In genomic region chr4:1726146-1726934, GRCh38 we compare ENCODE assay signal across 8 cellular contexts. TPM values are rescaled to one million over a fixed set of nuclear protein-coding genes. Genes with fewer than 3 reads are reported as not detected.
DNase-seq lines count a peak whose midpoint lies in the region; ATAC-seq and TF ChIP-seq lines count a peak whose summit lies in the region.

No MANE protein-coding gene starts in this region.

- H3K9me2 ChIP-seq in PC-3 (replicated peaks; ENCODE audit: low read length), result no peaks in the 10 kb centered on the region

- H3K36me3 Mint-ChIP-seq in activated T-cell treated with anti-CD3 and anti-CD28 coated beads, Interleukin-2, amount 50 U/mL, for 24 hours (ENCODE audit: low read depth), result peaks cover 95% of the 10 kb centered on the region
- peaks cover 0 to 50% (median 8%) of the 10 kb centered on the region in 3 donors for H3K36me3 Mint-ChIP-seq in naive thymus-derived CD8-positive, alpha-beta T cell
- H3K36me3 Mint-ChIP-seq in stimulated activated memory B cell treated with anti-CD40 and anti-IgM and Interleukin-4, amounts not matched to agents 10 μg/mL and 1 μg/mL and 100 μg/mL, for 72 hours, result peaks cover 45% of the 10 kb centered on the region

- H3F3A ChIP-seq in PC-3 (ENCODE audit: low read length, unreplicated experiment), result no peaks in the 10 kb centered on the region

- H3K27ac ChIP-seq in PC-3 (ENCODE audit: low read length) (peak overlapping the region; percentile 92), esophagus (ENCODE audit: low read depth in 2 of 2, low read length in 1 of 2) (peak overlapping the region; percentile 23 to 68)

- CTCF ChIA-PET in PC-3 (lab: Charles Lee), result interaction anchor here (0.5 to 1.6 kb wide), 3 partner anchors 22 to 144 kb away, joined by 3 to 13 read pairs (median 8); no protein-coding TSS in a partner anchor

- peak overlapping the region; percentile 9; the same call in 1 of the 2 replicates for H3K9ac ChIP-seq in PC-3 (ENCODE audit: low read length)

- no peaks in the 10 kb centered on the region for H3K27me3 ChIP-seq in PC-3 (ENCODE audit: low read length)
- H3K27me3 ChIP-seq in esophagus (ENCODE audit: control insufficient read depth in 1 of 2, insufficient read depth in 2 of 2, low read length in 2 of 2), result no peaks in the 10 kb centered on the region

- DNase-seq in DMS79 (lab: John Stamatoyannopoulos, UW) (peak; percentile 24), PC-3 (peak; percentile 87)
- DNase-seq in activated T-cell treated with anti-CD3 and anti-CD28 coated beads, Interleukin-2, amount 50 U/mL, for 24 hours, result peak; percentile 92
- DNase-seq in naive thymus-derived CD8-positive, alpha-beta T cell, result peak; percentile 79 to 93 (median 87)

- H2AFZ ChIP-seq in PC-3 (ENCODE audit: low read length), result no peak overlapping the region

- TF ChIP-seq EP300 in Ishikawa (IDR thresholded peaks at IDR 0.05; ENCODE audit: borderline replicate concordance), result no peak

- peak overlapping the region; percentile 58 for H3K27ac Mint-ChIP-seq in activated T-cell treated with anti-CD3 and anti-CD28 coated beads, Interleukin-2, amount 50 U/mL, for 24 hours
- peak overlapping the region; percentile 41 to 90 (median 79) for H3K27ac Mint-ChIP-seq in naive thymus-derived CD8-positive, alpha-beta T cell
- peak overlapping the region; percentile 21 for H3K27ac Mint-ChIP-seq in stimulated activated memory B cell treated with anti-CD40 and anti-IgM and Interleukin-4, amounts not matched to agents 10 μg/mL and 1 μg/mL and 100 μg/mL, for 72 hours

- POLR2A ChIA-PET in PC-3 (lab: Charles Lee; ENCODE audit: unreplicated experiment), result no interaction called here
- POLR2A ChIA-PET in naive thymus-derived CD8-positive, alpha-beta T cell (lab: Charles Lee), result interaction anchor here (0.5 to 9.8 kb wide), 3 partner anchors 15 to 1116 kb away, joined by 4 to 85 read pairs (median 15); partner anchors contain the start of gene SLBP

- H3K36me3 ChIP-seq in PC-3 (ENCODE audit: low read depth, low read length), result peaks cover 30% of the 10 kb centered on the region
- peaks cover 9 to 28% of the 10 kb centered on the region in 2 donors for H3K36me3 ChIP-seq in esophagus (ENCODE audit: control insufficient read depth in 2 of 2, insufficient read depth in 2 of 2, low read length in 1 of 2)

- intact Hi-C loops in PC-3 (cut with micrococcal nuclease), result no loop called here

- ATAC-seq in PC-3 (peak; percentile 45), HG03196 (IDR thresholded peaks at IDR 0.05; ENCODE audit: unreplicated experiment) (no peak)
- peak; percentile 42 for ATAC-seq in naive thymus-derived CD8-positive, alpha-beta T cell
- ATAC-seq in stimulated activated memory B cell treated with anti-CD40 and anti-IgM and Interleukin-4, amounts not matched to agents 10 μg/mL and 1 μg/mL and 100 μg/mL, for 72 hours, result no peak

- H3K9me3 Mint-ChIP-seq in activated T-cell treated with anti-CD3 and anti-CD28 coated beads, Interleukin-2, amount 50 U/mL, for 24 hours, result no peaks in the 10 kb centered on the region
- H3K9me3 Mint-ChIP-seq in naive thymus-derived CD8-positive, alpha-beta T cell, result no peaks in the 10 kb centered on the region
- no peaks in the 10 kb centered on the region for H3K9me3 Mint-ChIP-seq in stimulated activated memory B cell treated with anti-CD40 and anti-IgM and Interleukin-4, amounts not matched to agents 10 μg/mL and 1 μg/mL and 100 μg/mL, for 72 hours

- H3K4me2 ChIP-seq in PC-3 (ENCODE audit: low read length), result no peak overlapping the region

- H3K4me3 ChIP-seq in PC-3 (ENCODE audit: low read length) (no peak overlapping the region), esophagus (ENCODE audit: low read depth in 1 of 2, low read length in 2 of 2) (no peak overlapping the region)

- peak overlapping the region; percentile 8 for H3K4me3 Mint-ChIP-seq in activated T-cell treated with anti-CD3 and anti-CD28 coated beads, Interleukin-2, amount 50 U/mL, for 24 hours
- H3K4me3 Mint-ChIP-seq in naive thymus-derived CD8-positive, alpha-beta T cell, result peak overlapping the region in 9 of 10 donors; percentile 27 to 89 (median 68)
- no peak overlapping the region for H3K4me3 Mint-ChIP-seq in stimulated activated memory B cell treated with anti-CD40 and anti-IgM and Interleukin-4, amounts not matched to agents 10 μg/mL and 1 μg/mL and 100 μg/mL, for 72 hours

- no TSS peak for BruUV-seq in PC-3 (replicated peaks; lab: Mats Ljungman, UMichigan)

- H3K27me3 Mint-ChIP-seq in activated T-cell treated with anti-CD3 and anti-CD28 coated beads, Interleukin-2, amount 50 U/mL, for 24 hours, result no peaks in the 10 kb centered on the region
- H3K27me3 Mint-ChIP-seq in naive thymus-derived CD8-positive, alpha-beta T cell, result no peaks in the 10 kb centered on the region
- H3K27me3 Mint-ChIP-seq in stimulated activated memory B cell treated with anti-CD40 and anti-IgM and Interleukin-4, amounts not matched to agents 10 μg/mL and 1 μg/mL and 100 μg/mL, for 72 hours, result no peaks in the 10 kb centered on the region

- H3K79me2 ChIP-seq in PC-3 (ENCODE audit: low read length), result peaks cover 69% of the 10 kb centered on the region

- no peaks in the 10 kb centered on the region for H3K9me3 ChIP-seq in PC-3 (ENCODE audit: low read length)
- no peaks in the 10 kb centered on the region for H3K9me3 ChIP-seq in esophagus (ENCODE audit: control insufficient read depth in 2 of 2, insufficient read depth in 1 of 2, low read depth in 1 of 2, low read length in 1 of 2)

- H3K4me1 ChIP-seq in PC-3 (ENCODE audit: insufficient read depth, low read length) (peaks cover 55% of the 10 kb centered on the region), esophagus (ENCODE audit: control insufficient read depth in 2 of 2, insufficient read depth in 2 of 2, low read length in 1 of 2) (peaks cover 9 to 25% of the 10 kb centered on the region in 2 donors)

- peak; percentile 93 for TF ChIP-seq CTCF in PC-3 (conservative IDR thresholded peaks at IDR 0.05; ENCODE audit: low read depth, low read length)

- TF ChIP-seq RAD21 in Ishikawa (IDR thresholded peaks at IDR 0.05; ENCODE audit: low read depth), result peak; percentile 56

- 49 to 54% methylated on average over 17 of the region's 17 CpGs for WGBS in esophagus, 2 donors

- peaks cover 78% of the 10 kb centered on the region for H3K4me1 Mint-ChIP-seq in activated T-cell treated with anti-CD3 and anti-CD28 coated beads, Interleukin-2, amount 50 U/mL, for 24 hours (ENCODE audit: low read depth)
- peaks cover 37 to 80% (median 71%) of the 10 kb centered on the region in 4 donors for H3K4me1 Mint-ChIP-seq in naive thymus-derived CD8-positive, alpha-beta T cell
- peaks cover 57% of the 10 kb centered on the region for H3K4me1 Mint-ChIP-seq in stimulated activated memory B cell treated with anti-CD40 and anti-IgM and Interleukin-4, amounts not matched to agents 10 μg/mL and 1 μg/mL and 100 μg/mL, for 72 hours

- peaks cover 8% of the 10 kb centered on the region; the same call in 1 of the 2 replicates for H4K20me1 ChIP-seq in PC-3 (ENCODE audit: low read length)

TF ChIP-seq in Ishikawa, 13 proteins besides CTCF, POLR2A, EP300 and RAD21 (continues in another document):
- TF ChIP-seq EGR1 (IDR thresholded peaks at IDR 0.05) (no peak), TCF12 (IDR thresholded peaks at IDR 0.05; ENCODE audit: low read depth) (no peak), CEBPB (IDR thresholded peaks at IDR 0.05) (no peak), REST (IDR thresholded peaks at IDR 0.05; ENCODE audit: low read depth) (no peak), CREB1 (IDR thresholded peaks at IDR 0.05; ENCODE audit: low read depth) (no peak), NFIC (IDR thresholded peaks at IDR 0.05) (no peak), TAF1 (IDR thresholded peaks at IDR 0.05; ENCODE audit: low read depth) (no peak), ZBTB7A (IDR thresholded peaks at IDR 0.05; ENCODE audit: low read depth) (no peak), YY1 (IDR thresholded peaks at IDR 0.05; ENCODE audit: low read depth) (no peak), TEAD4 (IDR thresholded peaks at IDR 0.05) (no peak)

RNA-seq across cellular contexts. Expression of gene TACC3, which starts 5.0 kb away (rescaled TPM):
- 32.0 and 74.5 TPM in 2 replicates for total RNA-seq in PC-3 (2014; rRNA removed)
- polyA plus RNA-seq in esophagus, result 10 to 100 TPM; 22.5 to 25.7 TPM
- total RNA-seq in naive thymus-derived CD8-positive, alpha-beta T cell, result 100 to 1,000 TPM; 145 to 150 TPM
- polyA plus RNA-seq in naive thymus-derived CD8-positive, alpha-beta T cell, result 10 to 100 TPM; 38.7 to 91.6 (median 61.2) TPM

RNA-seq across cellular contexts. Expression of gene TMEM129, which starts 5.2 kb away (rescaled TPM):
- total RNA-seq in PC-3 (2014; rRNA removed), result 28.6 and 47.7 TPM in 2 replicates
- polyA plus RNA-seq in esophagus, result 10 to 100 TPM; 21.8 to 25.6 TPM
- total RNA-seq in naive thymus-derived CD8-positive, alpha-beta T cell, result 10 to 100 TPM; 34.0 to 35.2 TPM
- polyA plus RNA-seq in naive thymus-derived CD8-positive, alpha-beta T cell, result 10 to 100 TPM; 26.9 to 41.7 (median 28.4) TPM

RNA-seq across cellular contexts. Expression of gene SLBP, which starts 14.2 kb away (rescaled TPM):
- 98.3 and 109 TPM in 2 replicates for total RNA-seq in PC-3 (2014; rRNA removed)
- polyA plus RNA-seq in esophagus, result 10 to 100 TPM; 24.9 to 38.5 TPM
- total RNA-seq in naive thymus-derived CD8-positive, alpha-beta T cell, result 10 to 100 TPM; 32.5 to 33.9 TPM
- 10 to 100 TPM; 42.6 to 49.3 (median 46.6) TPM for polyA plus RNA-seq in naive thymus-derived CD8-positive, alpha-beta T cell

RNA-seq across cellular contexts. Expression of gene FAM53A, which starts 42.2 kb away (rescaled TPM):
- total RNA-seq in PC-3 (2014; rRNA removed), result 3.1 and 4.8 TPM in 2 replicates
- polyA plus RNA-seq in esophagus, result 1 to 10 TPM; 1.2 to 1.3 TPM
- 1 to 10 TPM; 1.1 to 1.3 TPM for total RNA-seq in naive thymus-derived CD8-positive, alpha-beta T cell
- 1 to 10 TPM in 2 of 3 donors, under 1 TPM in 1; 0.64 to 1.7 (median 1.2) TPM for polyA plus RNA-seq in naive thymus-derived CD8-positive, alpha-beta T cell

Comparison
In these comparisons a context has a peak if more than half of its experiments do, and no peak if none do; other contexts are left out.
1. DNase-seq: peak in every context shown above with its lines; median percentile 92 in activated T-cell treated with anti-CD3 and anti-CD28 coated beads, Interleukin-2, amount 50 U/mL, for 24 hours; 87 in PC-3; 87 in naive thymus-derived CD8-positive, alpha-beta T cell; 24 in DMS79.
2. ATAC-seq: peak in PC-3 (single experiment) and naive thymus-derived CD8-positive, alpha-beta T cell (2 of 2); none in stimulated activated memory B cell treated with anti-CD40 and anti-IgM and Interleukin-4, amounts not matched to agents 10 μg/mL and 1 μg/mL and 100 μg/mL, for 72 hours (single experiment) and HG03196 (single experiment).
3. H3K27ac Mint-ChIP-seq: peak in every context shown above with its lines; median percentile 79 in naive thymus-derived CD8-positive, alpha-beta T cell; 58 in activated T-cell treated with anti-CD3 and anti-CD28 coated beads, Interleukin-2, amount 50 U/mL, for 24 hours; 21 in stimulated activated memory B cell treated with anti-CD40 and anti-IgM and Interleukin-4, amounts not matched to agents 10 μg/mL and 1 μg/mL and 100 μg/mL, for 72 hours.